18 cellular contexts compared by ENCODE assay signal in genomic region chr11:62835336-62835735, GRCh38. TPM values are rescaled to one million over a fixed set of nuclear protein-coding genes. Genes with fewer than 3 reads are reported as not detected.
DNase-seq lines count a peak whose midpoint lies in the region; ATAC-seq and TF ChIP-seq lines count a peak whose summit lies in the region.
"Had no signal": no experiment of that assay in that cellular context is flagged by ENCODE, and none has a peak within 500 bp of the region (broad histone marks: within the 10 kb centered on the region; RNA-seq: fewer than 3 reads in every experiment).

No MANE protein-coding gene starts in this region.

- H3K27me3 ChIP-seq in upper lobe of right lung = no peaks in the 10 kb centered on the region

- no peaks in the 10 kb centered on the region for H3K27me3 Mint-ChIP-seq in activated naive CD8-positive, alpha-beta T cell
- H3K27me3 Mint-ChIP-seq in activated naive CD8-positive, alpha-beta T cell treated with anti-CD3 and anti-CD28 coated beads for 36 hours = no peaks in the 10 kb centered on the region
- peaks cover 24% of the 10 kb centered on the region for H3K27me3 Mint-ChIP-seq in endothelial cell (ENCODE audit: unreplicated experiment)

- peaks cover 35% of the 10 kb centered on the region for H3K36me3 ChIP-seq in upper lobe of right lung

- H3K9me3 ChIP-seq in upper lobe of right lung = no peaks in the 10 kb centered on the region
- H3K9me3 ChIP-seq: A549 had no signal

- peak overlapping the region; percentile 12 for H3K4me3 Mint-ChIP-seq in activated naive CD8-positive, alpha-beta T cell
- no peak overlapping the region for H3K4me3 Mint-ChIP-seq in activated naive CD8-positive, alpha-beta T cell treated with anti-CD3 and anti-CD28 coated beads for 36 hours
- H3K4me3 Mint-ChIP-seq in endothelial cell (ENCODE audit: unreplicated experiment) = no peak overlapping the region

- no peak for TF ChIP-seq CTCF in endothelial cell (IDR thresholded peaks at IDR 0.05; ENCODE audit: unreplicated experiment)
- no peak for TF ChIP-seq CTCF in upper lobe of right lung (IDR thresholded peaks at IDR 0.05)

- intact Hi-C loops in upper lobe of right lung (cut with DNase I) = no loop called here

- H3K4me1 ChIP-seq in upper lobe of right lung = peaks cover 17% of the 10 kb centered on the region

- ATAC-seq in upper lobe of right lung = no peak
- no peak for ATAC-seq in HG03175 (IDR thresholded peaks at IDR 0.05; ENCODE audit: unreplicated experiment)
- ATAC-seq: A549 had no signal

- H3K4me1 Mint-ChIP-seq in activated naive CD8-positive, alpha-beta T cell (ENCODE audit: low read depth) = peaks cover 54% of the 10 kb centered on the region
- peaks cover 53% of the 10 kb centered on the region for H3K4me1 Mint-ChIP-seq in activated naive CD8-positive, alpha-beta T cell treated with anti-CD3 and anti-CD28 coated beads for 36 hours
- peaks cover 26% of the 10 kb centered on the region for H3K4me1 Mint-ChIP-seq in endothelial cell (ENCODE audit: unreplicated experiment)

- no peak for DNase-seq in activated naive CD8-positive, alpha-beta T cell treated with anti-CD3 and anti-CD28 coated beads for 36 hours
- DNase-seq in SK-N-DZ (ENCODE audit: low spot score) = peak; percentile 2
- no peak for DNase-seq in endothelial cell (ENCODE audit: low spot score)
- peak; percentile 55 for DNase-seq in upper lobe of right lung
- DNase-seq in OCI-M2 (lab: John Stamatoyannopoulos, UW; ENCODE audit: unreplicated experiment) = no peak
- no peak for DNase-seq in NK-92 treated with Interleukin-12 subunit alpha and Interleukin-12 subunit beta, amount 100 ng/mL, for 24 hours (lab: John Stamatoyannopoulos, UW)
- DNase-seq: CD4-positive, CD25-positive, alpha-beta regulatory T cell; DMS79; H9; NCI-H187; NCI-H226; NCI-H69; OCI-M1; RPMI8226 had no signal

- H3K4me3 ChIP-seq in upper lobe of right lung = no peak overlapping the region
- H3K4me3 ChIP-seq: A549 had no signal

- peaks cover 6% of the 10 kb centered on the region for H3K36me3 Mint-ChIP-seq in activated naive CD8-positive, alpha-beta T cell
- H3K36me3 Mint-ChIP-seq in activated naive CD8-positive, alpha-beta T cell treated with anti-CD3 and anti-CD28 coated beads for 36 hours = peaks cover 38% of the 10 kb centered on the region
- H3K36me3 Mint-ChIP-seq in endothelial cell (ENCODE audit: low read depth, unreplicated experiment) = peaks cover 30% of the 10 kb centered on the region

- no peaks in the 10 kb centered on the region for H3K9me3 Mint-ChIP-seq in activated naive CD8-positive, alpha-beta T cell (ENCODE audit: low read depth)
- H3K9me3 Mint-ChIP-seq in activated naive CD8-positive, alpha-beta T cell treated with anti-CD3 and anti-CD28 coated beads for 36 hours = no peaks in the 10 kb centered on the region
- H3K9me3 Mint-ChIP-seq in endothelial cell (ENCODE audit: unreplicated experiment) = no peaks in the 10 kb centered on the region
- H3K9me3 Mint-ChIP-seq: CD4-positive, CD25-positive, alpha-beta regulatory T cell had no signal

- peak overlapping the region; percentile 64 for H3K27ac Mint-ChIP-seq in activated naive CD8-positive, alpha-beta T cell
- H3K27ac Mint-ChIP-seq in activated naive CD8-positive, alpha-beta T cell treated with anti-CD3 and anti-CD28 coated beads for 36 hours = no peak overlapping the region
- H3K27ac Mint-ChIP-seq in endothelial cell (ENCODE audit: unreplicated experiment) = peak overlapping the region; percentile 17
- H3K27ac Mint-ChIP-seq: H9 had no signal

- no peak overlapping the region for H3K27ac ChIP-seq in upper lobe of right lung
- H3K27ac ChIP-seq: A549 had no signal

RNA-seq across cellular contexts. Expression of gene TEX54, which starts 2.7 kb away (rescaled TPM):
- total RNA-seq in activated naive CD8-positive, alpha-beta T cell treated with anti-CD3 and anti-CD28 coated beads for 36 hours = not detected
- not detected in 2 replicates for polyA plus RNA-seq in SK-N-DZ (2014; cell fraction: cytosol; rRNA removed)
- not detected in 2 replicates for polyA plus RNA-seq in SK-N-DZ (2014; cell fraction: nucleus; rRNA removed)
- not detected for total RNA-seq in endothelial cell (ENCODE audit: unreplicated experiment)
- total RNA-seq in upper lobe of right lung = not detected
- total RNA-seq: CD4-positive, CD25-positive, alpha-beta regulatory T cell; G401 had no signal
- polyA plus RNA-seq: A549 had no signal

RNA-seq across cellular contexts. Expression of gene STX5, which starts 3.5 kb away (rescaled TPM):
- 10 to 100 TPM; 19.5 to 20.4 TPM for total RNA-seq in activated naive CD8-positive, alpha-beta T cell treated with anti-CD3 and anti-CD28 coated beads for 36 hours
- polyA plus RNA-seq in SK-N-DZ (2014; cell fraction: cytosol; rRNA removed) = 18.2 and 31.0 TPM in 2 replicates
- polyA plus RNA-seq in SK-N-DZ (2014; cell fraction: nucleus; rRNA removed) = 17.6 and 25.3 TPM in 2 replicates
- total RNA-seq in endothelial cell (ENCODE audit: unreplicated experiment) (37.9 TPM), upper lobe of right lung (40.9 TPM)

RNA-seq across cellular contexts. Expression of gene WDR74, which starts 4.1 kb away (rescaled TPM):
- total RNA-seq in activated naive CD8-positive, alpha-beta T cell treated with anti-CD3 and anti-CD28 coated beads for 36 hours = 100 to 1,000 TPM; 139 to 141 TPM
- 161 and 175 TPM in 2 replicates for polyA plus RNA-seq in SK-N-DZ (2014; cell fraction: cytosol; rRNA removed)
- 259 and 327 TPM in 2 replicates for polyA plus RNA-seq in SK-N-DZ (2014; cell fraction: nucleus; rRNA removed)
- 42.2 TPM for total RNA-seq in endothelial cell (ENCODE audit: unreplicated experiment)
- total RNA-seq in upper lobe of right lung = 43.9 TPM

RNA-seq across cellular contexts. Expression of gene NXF1, which starts 30.1 kb away (rescaled TPM):
- 100 to 1,000 TPM; 107 to 111 TPM for total RNA-seq in activated naive CD8-positive, alpha-beta T cell treated with anti-CD3 and anti-CD28 coated beads for 36 hours
- polyA plus RNA-seq in SK-N-DZ (2014; cell fraction: cytosol; rRNA removed) = 25.1 and 25.8 TPM in 2 replicates
- polyA plus RNA-seq in SK-N-DZ (2014; cell fraction: nucleus; rRNA removed) = 58.6 and 124 TPM in 2 replicates
- total RNA-seq in endothelial cell (ENCODE audit: unreplicated experiment) (50.8 TPM), upper lobe of right lung (96.2 TPM)

RNA-seq across cellular contexts. Expression of gene TMEM223, which starts 43.5 kb away (rescaled TPM):
- 1 to 10 TPM; 9.4 to 10.0 TPM for total RNA-seq in activated naive CD8-positive, alpha-beta T cell treated with anti-CD3 and anti-CD28 coated beads for 36 hours
- 36.3 and 44.5 TPM in 2 replicates for polyA plus RNA-seq in SK-N-DZ (2014; cell fraction: cytosol; rRNA removed)
- 35.3 and 42.2 TPM in 2 replicates for polyA plus RNA-seq in SK-N-DZ (2014; cell fraction: nucleus; rRNA removed)
- total RNA-seq in endothelial cell (ENCODE audit: unreplicated experiment) = 13.9 TPM
- 14.8 TPM for total RNA-seq in upper lobe of right lung

Comparison
In these comparisons a context has a peak if more than half of its experiments do, and no peak if none do; other contexts are left out.
1. DNase-seq: peak in SK-N-DZ (single experiment) and upper lobe of right lung (single experiment); none in activated naive CD8-positive, alpha-beta T cell treated with anti-CD3 and anti-CD28 coated beads for 36 hours (single experiment), endothelial cell (single experiment), OCI-M2 (single experiment) and NK-92 treated with Interleukin-12 subunit alpha and Interleukin-12 subunit beta, amount 100 ng/mL, for 24 hours (single experiment).